ENCODE assay signal across 2 cellular contexts in genomic region chr11:64084146-64084961, GRCh38.
TF ChIP-seq lines count a peak whose summit lies in the region.

No MANE protein-coding gene starts in this region.

TF ChIP-seq in A549, 52 proteins besides CTCF, POLR2A, EP300 and RAD21:
- TF ChIP-seq E2F6 (IDR thresholded peaks at IDR 0.05; ENCODE audit: borderline replicate concordance, low read depth) (no peak), ZNF302 (CRISPR knock-in tag; IDR thresholded peaks at IDR 0.05) (no peak), CHD2 (IDR thresholded peaks at IDR 0.05; ENCODE audit: low read length, partially characterized antibody) (no peak), GATA3 (IDR thresholded peaks at IDR 0.05; ENCODE audit: borderline replicate concordance) (no peak), CEBPB (IDR thresholded peaks at IDR 0.05) (no peak), RNF2 (IDR thresholded peaks at IDR 0.05; ENCODE audit: borderline replicate concordance, low read depth) (no peak), JUNB (IDR thresholded peaks at IDR 0.05) (no peak), RARB (CRISPR knock-in tag; IDR thresholded peaks at IDR 0.05) (no peak), KDM1A (IDR thresholded peaks at IDR 0.05; ENCODE audit: low read depth) (no peak), CBX8 (IDR thresholded peaks at IDR 0.05) (no peak), FOSB (CRISPR knock-in tag; IDR thresholded peaks at IDR 0.05) (no peak), CBX2 (IDR thresholded peaks at IDR 0.05; ENCODE audit: borderline replicate concordance, low read depth) (no peak), EHF (CRISPR knock-in tag; IDR thresholded peaks at IDR 0.05) (no peak), ZC3H11A (IDR thresholded peaks at IDR 0.05) (no peak), HDAC2 (IDR thresholded peaks at IDR 0.05) (no peak), KDM5A (IDR thresholded peaks at IDR 0.05) (no peak)
- TF ChIP-seq, protein P1, sequence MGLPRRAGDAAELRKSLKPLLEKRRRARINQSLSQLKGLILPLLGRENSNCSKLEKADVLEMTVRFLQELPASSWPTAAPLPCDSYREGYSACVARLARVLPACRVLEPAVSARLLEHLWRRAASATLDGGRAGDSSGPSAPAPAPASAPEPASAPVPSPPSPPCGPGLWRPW (IDR thresholded peaks at IDR 0.05): no peak
- TF ChIP-seq, protein P2, sequence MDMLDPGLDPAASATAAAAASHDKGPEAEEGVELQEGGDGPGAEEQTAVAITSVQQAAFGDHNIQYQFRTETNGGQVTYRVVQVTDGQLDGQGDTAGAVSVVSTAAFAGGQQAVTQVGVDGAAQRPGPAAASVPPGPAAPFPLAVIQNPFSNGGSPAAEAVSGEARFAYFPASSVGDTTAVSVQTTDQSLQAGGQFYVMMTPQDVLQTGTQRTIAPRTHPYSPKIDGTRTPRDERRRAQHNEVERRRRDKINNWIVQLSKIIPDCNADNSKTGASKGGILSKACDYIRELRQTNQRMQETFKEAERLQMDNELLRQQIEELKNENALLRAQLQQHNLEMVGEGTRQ (IDR thresholded peaks at IDR 0.05): no peak

TF ChIP-seq in HepG2, 621 proteins besides CTCF, POLR2A, EP300 and RAD21 (continued from another document and continues in another):
- TF ChIP-seq, protein P3, sequence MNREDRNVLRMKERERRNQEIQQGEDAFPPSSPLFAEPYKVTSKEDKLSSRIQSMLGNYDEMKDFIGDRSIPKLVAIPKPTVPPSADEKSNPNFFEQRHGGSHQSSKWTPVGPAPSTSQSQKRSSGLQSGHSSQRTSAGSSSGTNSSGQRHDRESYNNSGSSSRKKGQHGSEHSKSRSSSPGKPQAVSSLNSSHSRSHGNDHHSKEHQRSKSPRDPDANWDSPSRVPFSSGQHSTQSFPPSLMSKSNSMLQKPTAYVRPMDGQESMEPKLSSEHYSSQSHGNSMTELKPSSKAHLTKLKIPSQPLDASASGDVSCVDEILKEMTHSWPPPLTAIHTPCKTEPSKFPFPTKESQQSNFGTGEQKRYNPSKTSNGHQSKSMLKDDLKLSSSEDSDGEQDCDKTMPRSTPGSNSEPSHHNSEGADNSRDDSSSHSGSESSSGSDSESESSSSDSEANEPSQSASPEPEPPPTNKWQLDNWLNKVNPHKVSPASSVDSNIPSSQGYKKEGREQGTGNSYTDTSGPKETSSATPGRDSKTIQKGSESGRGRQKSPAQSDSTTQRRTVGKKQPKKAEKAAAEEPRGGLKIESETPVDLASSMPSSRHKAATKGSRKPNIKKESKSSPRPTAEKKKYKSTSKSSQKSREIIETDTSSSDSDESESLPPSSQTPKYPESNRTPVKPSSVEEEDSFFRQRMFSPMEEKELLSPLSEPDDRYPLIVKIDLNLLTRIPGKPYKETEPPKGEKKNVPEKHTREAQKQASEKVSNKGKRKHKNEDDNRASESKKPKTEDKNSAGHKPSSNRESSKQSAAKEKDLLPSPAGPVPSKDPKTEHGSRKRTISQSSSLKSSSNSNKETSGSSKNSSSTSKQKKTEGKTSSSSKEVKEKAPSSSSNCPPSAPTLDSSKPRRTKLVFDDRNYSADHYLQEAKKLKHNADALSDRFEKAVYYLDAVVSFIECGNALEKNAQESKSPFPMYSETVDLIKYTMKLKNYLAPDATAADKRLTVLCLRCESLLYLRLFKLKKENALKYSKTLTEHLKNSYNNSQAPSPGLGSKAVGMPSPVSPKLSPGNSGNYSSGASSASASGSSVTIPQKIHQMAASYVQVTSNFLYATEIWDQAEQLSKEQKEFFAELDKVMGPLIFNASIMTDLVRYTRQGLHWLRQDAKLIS (CRISPR knock-in tag; IDR thresholded peaks at IDR 0.05): no peak
- no peak for TF ChIP-seq HHEX (CRISPR knock-in tag; IDR thresholded peaks at IDR 0.05)
- no peak for TF ChIP-seq STAT5B (CRISPR knock-in tag; IDR thresholded peaks at IDR 0.05)
- TF ChIP-seq TOPORS (CRISPR knock-in tag; IDR thresholded peaks at IDR 0.05): no peak
- TF ChIP-seq NR2F6 (IDR thresholded peaks at IDR 0.05): no peak
- no peak for TF ChIP-seq NR2F6 (CRISPR knock-in tag; IDR thresholded peaks at IDR 0.05)
- no peak for TF ChIP-seq ZBTB2 (CRISPR knock-in tag; IDR thresholded peaks at IDR 0.05; ENCODE audit: low read depth)
- no peak for TF ChIP-seq CCAR2 (optimal IDR thresholded peaks at IDR 0.05; ENCODE audit: low read depth, low read length)
- TF ChIP-seq THRA (CRISPR knock-in tag; IDR thresholded peaks at IDR 0.05; ENCODE audit: borderline replicate concordance): no peak
- no peak for TF ChIP-seq SRSF1 (optimal IDR thresholded peaks at IDR 0.05; ENCODE audit: low read depth, low read length)
- no peak for TF ChIP-seq KDM5B (CRISPR knock-in tag; IDR thresholded peaks at IDR 0.05; ENCODE audit: borderline replicate concordance)
- TF ChIP-seq, protein P4, sequence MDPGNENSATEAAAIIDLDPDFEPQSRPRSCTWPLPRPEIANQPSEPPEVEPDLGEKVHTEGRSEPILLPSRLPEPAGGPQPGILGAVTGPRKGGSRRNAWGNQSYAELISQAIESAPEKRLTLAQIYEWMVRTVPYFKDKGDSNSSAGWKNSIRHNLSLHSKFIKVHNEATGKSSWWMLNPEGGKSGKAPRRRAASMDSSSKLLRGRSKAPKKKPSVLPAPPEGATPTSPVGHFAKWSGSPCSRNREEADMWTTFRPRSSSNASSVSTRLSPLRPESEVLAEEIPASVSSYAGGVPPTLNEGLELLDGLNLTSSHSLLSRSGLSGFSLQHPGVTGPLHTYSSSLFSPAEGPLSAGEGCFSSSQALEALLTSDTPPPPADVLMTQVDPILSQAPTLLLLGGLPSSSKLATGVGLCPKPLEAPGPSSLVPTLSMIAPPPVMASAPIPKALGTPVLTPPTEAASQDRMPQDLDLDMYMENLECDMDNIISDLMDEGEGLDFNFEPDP (CRISPR knock-in tag; conservative IDR thresholded peaks at IDR 0.05): 0 out of 2 replicates have a peak, but pooled peaks have one; percentile 69
- 0 out of 2 replicates have a peak, but pooled peaks have one; percentile 29 for TF ChIP-seq ZSCAN21 (CRISPR knock-in tag; IDR thresholded peaks at IDR 0.05; ENCODE audit: borderline replicate concordance)
- TF ChIP-seq FOXM1 (CRISPR knock-in tag; IDR thresholded peaks at IDR 0.05): no peak
- TF ChIP-seq, protein P5, sequence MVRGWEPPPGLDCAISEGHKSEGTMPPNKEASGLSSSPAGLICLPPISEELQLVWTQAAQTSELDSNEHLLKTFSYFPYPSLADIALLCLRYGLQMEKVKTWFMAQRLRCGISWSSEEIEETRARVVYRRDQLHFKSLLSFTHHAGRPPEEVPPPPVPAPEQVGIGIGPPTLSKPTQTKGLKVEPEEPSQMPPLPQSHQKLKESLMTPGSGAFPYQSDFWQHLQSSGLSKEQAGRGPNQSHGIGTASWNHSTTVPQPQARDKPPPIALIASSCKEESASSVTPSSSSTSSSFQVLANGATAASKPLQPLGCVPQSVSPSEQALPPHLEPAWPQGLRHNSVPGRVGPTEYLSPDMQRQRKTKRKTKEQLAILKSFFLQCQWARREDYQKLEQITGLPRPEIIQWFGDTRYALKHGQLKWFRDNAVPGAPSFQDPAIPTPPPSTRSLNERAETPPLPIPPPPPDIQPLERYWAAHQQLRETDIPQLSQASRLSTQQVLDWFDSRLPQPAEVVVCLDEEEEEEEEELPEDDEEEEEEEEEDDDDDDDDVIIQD (CRISPR knock-in tag; IDR thresholded peaks at IDR 0.05; ENCODE audit: low read depth): no peak
- TF ChIP-seq ZNF772 (CRISPR knock-in tag; IDR thresholded peaks at IDR 0.05): no peak
- TF ChIP-seq ZNF12 (CRISPR knock-in tag; IDR thresholded peaks at IDR 0.05): no peak
- TF ChIP-seq KAT8 (CRISPR knock-in tag; IDR thresholded peaks at IDR 0.05): no peak
- TF ChIP-seq ZNF839 (CRISPR knock-in tag; IDR thresholded peaks at IDR 0.05; ENCODE audit: borderline replicate concordance): 0 out of 2 replicates have a peak, but pooled peaks have one; percentile 6
- peak; percentile 61 for TF ChIP-seq ZNF629 (CRISPR knock-in tag; conservative IDR thresholded peaks at IDR 0.05)
- no peak for TF ChIP-seq FOXK2 (IDR thresholded peaks at IDR 0.05)
- TF ChIP-seq ZNF331 (CRISPR knock-in tag; IDR thresholded peaks at IDR 0.05): no peak
- TF ChIP-seq DNMT1 (CRISPR knock-in tag; IDR thresholded peaks at IDR 0.05): no peak
- no peak for TF ChIP-seq ZNF569 (CRISPR knock-in tag; IDR thresholded peaks at IDR 0.05; ENCODE audit: borderline replicate concordance)
- TF ChIP-seq HDAC6 (IDR thresholded peaks at IDR 0.05; ENCODE audit: low read depth, low read length): no peak
- no peak for TF ChIP-seq PHF20 (CRISPR knock-in tag; IDR thresholded peaks at IDR 0.05)
- TF ChIP-seq GTF3A (CRISPR knock-in tag; conservative IDR thresholded peaks at IDR 0.05): no peak
- no peak for TF ChIP-seq DR1 (CRISPR knock-in tag; IDR thresholded peaks at IDR 0.05)
- TF ChIP-seq ZNF850 (CRISPR knock-in tag; conservative IDR thresholded peaks at IDR 0.05): no peak
- no peak for TF ChIP-seq SRSF9 (IDR thresholded peaks at IDR 0.05; ENCODE audit: borderline replicate concordance, insufficient read depth, low read depth, low read length, poor library complexity, severe bottlenecking)
- no peak for TF ChIP-seq FOXJ3 (CRISPR knock-in tag; IDR thresholded peaks at IDR 0.05; ENCODE audit: borderline replicate concordance)
- TF ChIP-seq GFI1 (CRISPR knock-in tag; IDR thresholded peaks at IDR 0.05; ENCODE audit: borderline replicate concordance): no peak
- 0 out of 2 replicates have a peak, but pooled peaks have one; percentile 10 for TF ChIP-seq ZMYM4 (CRISPR knock-in tag; IDR thresholded peaks at IDR 0.05)
- TF ChIP-seq REST (IDR thresholded peaks at IDR 0.05; ENCODE audit: borderline replicate concordance in 1 of 2, low read depth in 1 of 2, low read length in 2 of 2): no peak
- TF ChIP-seq KDM4B (CRISPR knock-in tag; IDR thresholded peaks at IDR 0.05): no peak
- TF ChIP-seq TSC22D2 (CRISPR knock-in tag; IDR thresholded peaks at IDR 0.05; ENCODE audit: borderline replicate concordance): no peak
- no peak for TF ChIP-seq PREB (CRISPR knock-in tag; IDR thresholded peaks at IDR 0.05)
- TF ChIP-seq ZNF17 (CRISPR knock-in tag; IDR thresholded peaks at IDR 0.05): no peak
- peak; percentile 9; the same call in 1 of the 2 replicates for TF ChIP-seq HDAC1 (CRISPR knock-in tag; IDR thresholded peaks at IDR 0.05)
- TF ChIP-seq ZNF543 (CRISPR knock-in tag; IDR thresholded peaks at IDR 0.05): no peak
- TF ChIP-seq ZNF878 (CRISPR knock-in tag; IDR thresholded peaks at IDR 0.05): no peak
